In genomic region chr9:133113928-133114351, GRCh38 we compare ENCODE assay signal across 8 cellular contexts. TPM values are rescaled to one million over a fixed set of nuclear protein-coding genes. Genes with fewer than 3 reads are reported as not detected.
DNase-seq lines count a peak whose midpoint lies in the region; ATAC-seq and TF ChIP-seq lines count a peak whose summit lies in the region.

No MANE protein-coding gene starts in this region.

- peaks cover 11% of the 10 kb centered on the region for H3K36me3 ChIP-seq in A673 (ENCODE audit: insufficient read depth, low read length, poor library complexity, severe bottlenecking)
- peaks cover 5% of the 10 kb centered on the region; the same call in 1 of the 2 replicates for H3K36me3 ChIP-seq in Karpas-422 (ENCODE audit: insufficient read depth, low read length)

- peaks cover 52% of the 10 kb centered on the region for H3K4me1 Mint-ChIP-seq in brain

- TF ChIP-seq CTCF in A673 (conservative IDR thresholded peaks at IDR 0.05; ENCODE audit: low read depth, low read length): no peak
- TF ChIP-seq CTCF in brain (conservative IDR thresholded peaks at IDR 0.05): no peak

- CTCF ChIA-PET in A673 (lab: Charles Lee): no interaction called here

- H3K27ac Mint-ChIP-seq in brain: peak overlapping the region; percentile 73 to 97 (median 92)

- POLR2A ChIA-PET in A673 (lab: Charles Lee; ENCODE audit: low non-redundant PET): no interaction called here

- intact Hi-C loops in A673 (cut with micrococcal nuclease; ENCODE audit: unreplicated experiment): no loop called here

- peak overlapping the region; percentile 61 for H3K4me2 ChIP-seq in Karpas-422 (ENCODE audit: low read depth, low read length, poor library complexity, severe bottlenecking)

- no peaks in the 10 kb centered on the region for H3K27me3 Mint-ChIP-seq in brain

- H3K36me3 Mint-ChIP-seq in brain: peaks cover 15% of the 10 kb centered on the region

- peak overlapping the region in 4 of 5 experiments; percentile 41 to 59 (median 50) for H3K4me3 Mint-ChIP-seq in brain

- H3K4me1 ChIP-seq in A673 (ENCODE audit: insufficient read depth, low read length, poor library complexity, severe bottlenecking): peaks cover 31% of the 10 kb centered on the region
- H3K4me1 ChIP-seq in Karpas-422 (ENCODE audit: low read length): peaks cover 57% of the 10 kb centered on the region

- no peak overlapping the region for H2AFZ ChIP-seq in Karpas-422 (ENCODE audit: low read length)

- H3K27ac ChIP-seq in A673 (ENCODE audit: low read depth, low read length, poor library complexity, severe bottlenecking) (peak overlapping the region; percentile 62), Karpas-422 (ENCODE audit: low read length) (peak overlapping the region; percentile 64)

- DNase-seq in A673 (ENCODE audit: low spot score): no peak
- peak; percentile 68 for DNase-seq in Karpas-422
- DNase-seq in myocyte (ENCODE audit: low read depth): peak; percentile 40
- DNase-seq in stimulated activated naive CD4-positive, alpha-beta T cell treated with Interleukin-2 at 50 U/mL for 16 hours (lab: John Stamatoyannopoulos, UW): no peak
- DNase-seq in epidermal melanocyte (ENCODE audit: insufficient read length, low spot score): no peak

- peak overlapping the region; percentile 46 for H3K9ac ChIP-seq in Karpas-422 (ENCODE audit: low read length)

- H3K9me2 ChIP-seq in Karpas-422 (replicated peaks; ENCODE audit: insufficient read depth, low read length): no peaks in the 10 kb centered on the region

- no TSS peak for BruUV-seq in A673 (replicated peaks; lab: Mats Ljungman, UMichigan)

- H4K20me1 ChIP-seq in Karpas-422 (ENCODE audit: insufficient read depth, low read depth, low read length): peaks cover 77% of the 10 kb centered on the region

- H3K79me2 ChIP-seq in Karpas-422 (ENCODE audit: low read length): peaks cover 73% of the 10 kb centered on the region

- H3K9me3 ChIP-seq in A673 (ENCODE audit: low read depth, low read length, poor library complexity, severe bottlenecking): no peaks in the 10 kb centered on the region
- H3K9me3 ChIP-seq in Karpas-422 (ENCODE audit: low read length): no peaks in the 10 kb centered on the region

- no peaks in the 10 kb centered on the region for H3K9me3 Mint-ChIP-seq in brain

- H3K27me3 ChIP-seq in A673 (replicated peaks; ENCODE audit: insufficient read depth, low read depth, low read length, poor library complexity) (no peaks in the 10 kb centered on the region), Karpas-422 (ENCODE audit: low read length) (no peaks in the 10 kb centered on the region)

- no peak for ATAC-seq in HG02973 (IDR thresholded peaks at IDR 0.05; ENCODE audit: unreplicated experiment)
- ATAC-seq in HG03571 (IDR thresholded peaks at IDR 0.05; ENCODE audit: unreplicated experiment): no peak

- H3K4me3 ChIP-seq in A673 (ENCODE audit: low read depth, low read length, poor library complexity, severe bottlenecking): no peak overlapping the region
- H3K4me3 ChIP-seq in Karpas-422 (ENCODE audit: low read length): peak overlapping the region; percentile 33; the same call in 1 of the 2 replicates

RNA-seq across cellular contexts. Expression of gene RALGDS, which starts 7.1 kb away (rescaled TPM):
- total RNA-seq in A673 (2021) (40.1 and 42.3 TPM in 2 replicates), myocyte (11.3 and 17.6 TPM in 2 replicates)
- total RNA-seq in Karpas-422 (2014; rRNA removed; shearing (Covaris generic); ENCODE audit: low replicate concordance): 69.2 and 99.2 TPM in 2 replicates
- 168 TPM for polyA plus RNA-seq in brain (ENCODE audit: insufficient read depth, low read depth, low replicate concordance)
- 13.4 TPM for polyA plus RNA-seq in myocyte (2012)

RNA-seq across cellular contexts. Expression of gene GBGT1, which starts 49.8 kb away (rescaled TPM):
- 1.8 and 2.6 TPM in 2 replicates for total RNA-seq in A673 (2021)
- total RNA-seq in Karpas-422 (2014; rRNA removed; shearing (Covaris generic); ENCODE audit: low replicate concordance): 5.2 TPM in 2 replicates
- 6.6 TPM for polyA plus RNA-seq in brain (ENCODE audit: insufficient read depth, low read depth, low replicate concordance)
- total RNA-seq in myocyte: 1.4 and 5.9 TPM in 2 replicates
- polyA plus RNA-seq in myocyte (2012): 0.37 TPM

RNA-seq across cellular contexts. Expression of gene CEL, which starts 52.2 kb away (rescaled TPM):
- total RNA-seq in A673 (2021) (2.8 and 3.4 TPM in 2 replicates), myocyte (0.67 and 0.73 TPM in 2 replicates)
- 0.19 and 1.9 TPM in 2 replicates for total RNA-seq in Karpas-422 (2014; rRNA removed; shearing (Covaris generic); ENCODE audit: low replicate concordance)
- polyA plus RNA-seq in brain (ENCODE audit: insufficient read depth, low read depth, low replicate concordance): 0.92 TPM
- 0.59 TPM for polyA plus RNA-seq in myocyte (2012)

Comparison
In these comparisons a context has a peak if more than half of its experiments do, and no peak if none do; other contexts are left out.
1. DNase-seq: peak in Karpas-422 (single experiment) and myocyte (single experiment); none in A673 (single experiment), stimulated activated naive CD4-positive, alpha-beta T cell treated with Interleukin-2 at 50 U/mL for 16 hours (single experiment) and epidermal melanocyte (single experiment).